In the genomic region with DNA sequence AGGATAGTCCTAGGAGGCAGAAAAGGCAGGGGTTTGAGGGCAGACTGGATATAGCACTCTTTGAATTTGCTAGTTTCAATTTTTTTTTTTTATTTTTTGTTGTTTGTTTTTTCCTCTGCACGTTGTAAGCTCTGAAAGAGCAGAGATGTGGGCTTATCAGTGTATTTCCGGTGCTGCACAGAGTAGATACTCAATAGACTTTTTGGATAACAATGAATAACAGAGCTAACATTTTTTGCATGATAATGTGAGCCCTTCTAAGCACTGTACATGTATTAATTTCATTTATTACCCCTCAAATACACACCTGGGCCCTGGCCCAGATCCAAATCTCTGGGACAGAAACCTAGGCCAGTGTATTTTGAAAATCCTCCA, we compare ENCODE assay signal across 18 cellular contexts.
A peak's percentile ranks its signal among the peaks of the same experiment; 100 is the strongest.
DNase-seq lines count a peak whose midpoint lies in the region; ATAC-seq, FAIRE-seq and TF ChIP-seq lines count a peak whose summit lies in the region.
"Had no signal": no experiment of that assay in that cellular context is flagged by ENCODE, and none has a peak within 500 bp of the region (broad histone marks: within the 10 kb centered on the region; RNA-seq: fewer than 3 reads in every experiment).

No MANE protein-coding gene starts in this region.

- no peak for FAIRE-seq in HTR-8/SVneo (lab: Jason Lieb, UNC)

- H3F3A ChIP-seq in Loucy (ENCODE audit: low read depth): peaks cover 15% of the 10 kb centered on the region

- peaks cover 16 to 64% (median 48%) of the 10 kb centered on the region in 10 experiments for H3K4me1 ChIP-seq in BLaER1 treated with 17β-estradiol and CSF1 and Interleukin-3, amounts not matched to agents 10 nM and 100 nM
- H3K4me1 ChIP-seq in Loucy (ENCODE audit: insufficient read depth, low read length, poor library complexity, severe bottlenecking): peaks cover 41% of the 10 kb centered on the region
- H3K4me1 ChIP-seq: ascending aorta had no signal

- H3K4me3 ChIP-seq in BLaER1 treated with 17β-estradiol and CSF1 and Interleukin-3, amounts not matched to agents 10 nM and 100 nM: peak overlapping the region in 4 of 10 experiments; percentile 13 to 32 (median 22); a peak in 4 of 20 replicates
- H3K4me3 ChIP-seq in Loucy (ENCODE audit: low read length, poor library complexity, severe bottlenecking): peak overlapping the region; percentile 74
- H3K4me3 ChIP-seq: ascending aorta, GM23248, ovary, thyroid gland had no signal

- H3K36me3 Mint-ChIP-seq in central memory CD8-positive, alpha-beta T cell (ENCODE audit: insufficient read depth): peaks cover 2% of the 10 kb centered on the region

- no peaks in the 10 kb centered on the region for H3K9me2 ChIP-seq in Loucy (replicated peaks; ENCODE audit: low read depth, low read length)

- ATAC-seq in GM19035 (IDR thresholded peaks at IDR 0.05; ENCODE audit: unreplicated experiment) (peak; percentile 37), HG02938 (IDR thresholded peaks at IDR 0.05; ENCODE audit: unreplicated experiment) (no peak), GM18498 (IDR thresholded peaks at IDR 0.05; ENCODE audit: unreplicated experiment) (no peak)
- ATAC-seq in central memory CD8-positive, alpha-beta T cell (replicated peaks; ENCODE audit: extremely low read depth, poor library complexity, severe bottlenecking): peak; percentile 90

- no peak for TF ChIP-seq CTCF in Loucy (conservative IDR thresholded peaks at IDR 0.05; ENCODE audit: low read length)

- no peak overlapping the region for H3K27ac Mint-ChIP-seq in central memory CD8-positive, alpha-beta T cell (ENCODE audit: low read depth)

- no peaks in the 10 kb centered on the region for H3K36me3 ChIP-seq in BLaER1 treated with 17β-estradiol and CSF1 and Interleukin-3, amounts not matched to agents 10 nM and 100 nM
- H3K36me3 ChIP-seq in Loucy (ENCODE audit: insufficient read depth, low read length): no peaks in the 10 kb centered on the region
- H3K36me3 ChIP-seq: ascending aorta, ovary, thyroid gland had no signal

- no peaks in the 10 kb centered on the region for H3K27me3 Mint-ChIP-seq in central memory CD8-positive, alpha-beta T cell

- no peaks in the 10 kb centered on the region for H3K9me3 Mint-ChIP-seq in central memory CD8-positive, alpha-beta T cell
- H3K9me3 Mint-ChIP-seq: activated naive CD4-positive, alpha-beta T cell treated with anti-CD3 and anti-CD28 coated beads for 36 hours had no signal

- H3K4me3 Mint-ChIP-seq in central memory CD8-positive, alpha-beta T cell: no peak overlapping the region

- no peak for DNase-seq in central memory CD8-positive, alpha-beta T cell (ENCODE audit: low spot score in 2 of 2)
- no peak for DNase-seq in effector CD4-positive, alpha-beta T cell
- no peak for DNase-seq in HTR-8/SVneo (ENCODE audit: insufficient read length, low spot score)
- DNase-seq: effector CD8-positive, alpha-beta T cell; glutamatergic neuron; left ventricle myocardium superior; ovary; right cardiac atrium; thyroid gland had no signal

- no peak overlapping the region for H2AFZ ChIP-seq in Loucy (ENCODE audit: low read length)
- H2AFZ ChIP-seq: GM23248 had no signal

- H3K27ac ChIP-seq in BLaER1 treated with 17β-estradiol and CSF1 and Interleukin-3, amounts not matched to agents 10 nM and 100 nM: no peak overlapping the region
- H3K27ac ChIP-seq: ascending aorta, GM23248, ovary, RWPE1, thyroid gland had no signal

- peaks cover 0 to 5% (median 0%) of the 10 kb centered on the region in 11 experiments; a peak in 1 of 22 replicates for H3K27me3 ChIP-seq in BLaER1 treated with 17β-estradiol and CSF1 and Interleukin-3, amounts not matched to agents 10 nM and 100 nM
- no peaks in the 10 kb centered on the region for H3K27me3 ChIP-seq in Loucy (ENCODE audit: insufficient read depth, low read length, poor library complexity, severe bottlenecking)
- H3K27me3 ChIP-seq: ascending aorta, ovary, thyroid gland had no signal

- peaks cover 0 to 11% (median 0%) of the 10 kb centered on the region in 11 experiments; a peak in 4 of 22 replicates for H3K9me3 ChIP-seq in BLaER1 treated with 17β-estradiol and CSF1 and Interleukin-3, amounts not matched to agents 10 nM and 100 nM (replicated peaks in 1 of 11)
- no peaks in the 10 kb centered on the region for H3K9me3 ChIP-seq in Loucy (ENCODE audit: insufficient read depth, low read depth, low read length)
- H3K9me3 ChIP-seq: ascending aorta, ovary, thyroid gland had no signal

- no peaks in the 10 kb centered on the region for H3K79me2 ChIP-seq in Loucy (ENCODE audit: insufficient read depth, low read length)

- no peak overlapping the region for H3K9ac ChIP-seq in BLaER1 treated with 17β-estradiol and CSF1 and Interleukin-3, amounts not matched to agents 10 nM and 100 nM
- peak overlapping the region; percentile 75 for H3K9ac ChIP-seq in Loucy (ENCODE audit: low read depth, low read length, poor library complexity, severe bottlenecking)
- H3K9ac ChIP-seq: GM23248 had no signal

- no peaks in the 10 kb centered on the region for H4K20me1 ChIP-seq in BLaER1 treated with 17β-estradiol and CSF1 and Interleukin-3, amounts not matched to agents 10 nM and 100 nM
- H4K20me1 ChIP-seq in Loucy (ENCODE audit: insufficient read depth, low read length, poor library complexity, severe bottlenecking): no peaks in the 10 kb centered on the region

- H3K4me2 ChIP-seq in BLaER1 treated with 17β-estradiol and CSF1 and Interleukin-3, amounts not matched to agents 10 nM and 100 nM: peak overlapping the region; percentile 68 to 80 (median 72); a peak in 21 of 22 replicates
- peak overlapping the region; percentile 86 for H3K4me2 ChIP-seq in Loucy (ENCODE audit: low read depth, low read length, poor library complexity, severe bottlenecking)

- peaks cover 23% of the 10 kb centered on the region for H3K4me1 Mint-ChIP-seq in central memory CD8-positive, alpha-beta T cell

Comparison
In these comparisons a context has a peak if more than half of its experiments do, and no peak if none do; other contexts are left out.
1. ATAC-seq: peak in GM19035 (single experiment) and central memory CD8-positive, alpha-beta T cell (single experiment); none in HG02938 (single experiment) and GM18498 (single experiment).